26 cellular contexts compared by ENCODE assay signal in the genomic region with DNA sequence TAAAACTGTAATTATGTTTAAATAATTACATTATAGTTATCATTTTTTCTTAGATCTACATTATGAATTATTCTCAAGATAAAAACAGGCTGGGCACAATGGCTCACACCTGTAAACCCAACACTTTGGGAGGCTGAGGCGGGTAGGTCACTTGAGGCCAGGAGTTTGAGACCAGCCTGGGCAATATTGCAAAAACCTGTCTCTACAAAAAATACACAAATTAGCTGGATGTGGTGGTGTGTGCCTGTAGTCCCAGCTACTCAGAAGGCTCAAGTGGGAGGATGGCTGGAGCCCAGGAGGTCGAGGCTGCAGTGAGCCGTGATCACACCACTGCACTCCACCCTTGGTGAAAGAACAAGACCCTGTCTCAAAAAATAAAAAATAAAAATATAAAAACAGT. TPM values are rescaled to one million over a fixed set of nuclear protein-coding genes. Genes with fewer than 3 reads are reported as not detected.
"Had no signal": no experiment of that assay in that cellular context is flagged by ENCODE, and none has a peak within 500 bp of the region (broad histone marks: within the 10 kb centered on the region; RNA-seq: fewer than 3 reads in every experiment).

No MANE protein-coding gene starts in this region.

- H3K27me3 ChIP-seq: ascending aorta, breast epithelium, cardiac muscle cell, dorsolateral prefrontal cortex had no signal

- H3K9me3 ChIP-seq: ascending aorta, breast epithelium had no signal

- ATAC-seq: activated CD4-positive, alpha-beta T cell treated with anti-CD3 and anti-CD28 coated beads for 36 hours; activated naive CD4-positive, alpha-beta T cell treated with anti-CD3 and anti-CD28 coated beads, Interleukin-2, amount 50 U/mL, for 72 hours; activated T-cell treated with anti-CD3 and anti-CD28 coated beads, Interleukin-2, amount 50 U/mL, for 72 hours; esophagus mucosa; T-helper 17 cell had no signal

- H3K27ac ChIP-seq: ascending aorta, breast epithelium, cardiac muscle cell, coronary artery, dorsolateral prefrontal cortex had no signal

- H3K4me1 ChIP-seq: breast epithelium had no signal

- H3K4me3 ChIP-seq: ascending aorta, breast epithelium, cardiac muscle cell, coronary artery, dorsolateral prefrontal cortex had no signal

- H3K36me3 ChIP-seq: ascending aorta, breast epithelium, cardiac muscle cell had no signal

- DNase-seq: activated CD4-positive, alpha-beta memory T cell treated with anti-CD3 and anti-CD28 coated beads, Interleukin-2, amount 10 ng/mL, durations not matched to agents 7 days and 5 days; activated CD4-positive, alpha-beta T cell treated with anti-CD3 and anti-CD28 coated beads for 36 hours; activated CD4-positive, alpha-beta T cell treated with anti-CD3 and anti-CD28 coated beads, Interleukin-2, amount 10 ng/mL, durations not matched to agents 24 days and 14 days; activated CD4-positive, CD25-positive, alpha-beta regulatory T cell; activated CD4-positive, CD25-positive, alpha-beta regulatory T cell treated with anti-CD3 and anti-CD28 coated beads, Interleukin-2, amount 50 U/mL, for 72 hours; activated CD8-positive, alpha-beta memory T cell treated with anti-CD3 and anti-CD28 coated beads, Interleukin-2, amount 50 U/mL, for 48 hours; activated gamma-delta T cell; activated naive CD4-positive, alpha-beta T cell; activated naive CD4-positive, alpha-beta T cell treated with anti-CD3 and anti-CD28 coated beads, Interleukin-2, amount 10 ng/mL, durations not matched to agents 7 days and 5 days; activated naive CD8-positive, alpha-beta T cell treated with anti-CD3 and anti-CD28 coated beads, Interleukin-2, amount 10 ng/mL, durations not matched to agents 7 days and 5 days; activated T-cell treated with anti-CD3 and anti-CD28 coated beads for 4 hours; activated T-cell treated with anti-CD3 and anti-CD28 coated beads, Interleukin-2, amount 50 U/mL, for 24 hours; activated T-cell treated with anti-CD3 and anti-CD28 coated beads, Interleukin-2, amount 50 U/mL, for 72 hours; dorsolateral prefrontal cortex; effector memory CD4-positive, alpha-beta T cell; endodermal cell; foreskin fibroblast; T-helper 1 cell; T-helper 17 cell; T1000 had no signal

RNA-seq across cellular contexts. Expression of gene KCNJ8, which starts 40.3 kb away (rescaled TPM):
- total RNA-seq: activated CD4-positive, alpha-beta memory T cell treated with anti-CD3 and anti-CD28 coated beads, Interleukin-2, amount 10 ng/mL, durations not matched to agents 7 days and 5 days; activated CD4-positive, alpha-beta T cell treated with anti-CD3 and anti-CD28 coated beads for 36 hours; activated CD4-positive, alpha-beta T cell treated with anti-CD3 and anti-CD28 coated beads, Interleukin-2, amount 10 ng/mL, durations not matched to agents 24 days and 14 days; activated naive CD4-positive, alpha-beta T cell treated with anti-CD3 and anti-CD28 coated beads, Interleukin-2, amount 50 U/mL, for 72 hours; activated naive CD8-positive, alpha-beta T cell treated with anti-CD3 and anti-CD28 coated beads, Interleukin-2, amount 10 ng/mL, durations not matched to agents 7 days and 5 days; activated T-cell treated with anti-CD3 and anti-CD28 coated beads, Interleukin-2, amount 50 U/mL, for 72 hours; T-helper 17 cell had no signal
